Comparison of ENCODE assay signal across 14 cellular contexts in genomic region chr11:130042093-130042591, GRCh38. TPM values are rescaled to one million over a fixed set of nuclear protein-coding genes. Genes with fewer than 3 reads are reported as not detected.
DNase-seq lines count a peak whose midpoint lies in the region; ATAC-seq and TF ChIP-seq lines count a peak whose summit lies in the region.
"Had no signal": no experiment of that assay in that cellular context is flagged by ENCODE, and none has a peak within 500 bp of the region (broad histone marks: within the 10 kb centered on the region; RNA-seq: fewer than 3 reads in every experiment).

No MANE protein-coding gene starts in this region.

- H3K4me3 ChIP-seq in fibroblast of pulmonary artery (replicated peaks; ENCODE audit: low read depth, low read length): no peak overlapping the region
- H3K4me3 ChIP-seq: psoas muscle, SJSA1 had no signal

- TF ChIP-seq CTCF in fibroblast of pulmonary artery (IDR thresholded peaks at IDR 0.05; ENCODE audit: low read length, missing control alignments): no peak

- DNase-seq in 8988T (peak; percentile 66), GM03348 (ENCODE audit: low spot score) (peak; percentile 74), RKO (ENCODE audit: low spot score) (peak; percentile 86), fibroblast of pulmonary artery (ENCODE audit: low read depth) (peak; percentile 97), sciatic nerve (ENCODE audit: low spot score) (no peak), NCI-H1930 (lab: John Stamatoyannopoulos, UW) (no peak)
- no peak for DNase-seq in activated CD8-positive, alpha-beta memory T cell treated with anti-CD3 and anti-CD28 coated beads for 24 hours
- DNase-seq: DND-41; glutamatergic neuron; psoas muscle; stimulated activated naive CD4-positive, alpha-beta T cell treated with Interleukin-2 at 50 U/mL for 16 hours had no signal

- intact Hi-C loops in sciatic nerve (cut with DNase I): no loop called here

- ATAC-seq in HG02885 (IDR thresholded peaks at IDR 0.05; ENCODE audit: poor library complexity, unreplicated experiment) (no peak), sciatic nerve (no peak)
- ATAC-seq: activated T-helper 17 cell treated with anti-CD3 and anti-CD28 coated beads, Interleukin-2, amount 50 U/mL, for 72 hours had no signal

RNA-seq across cellular contexts. Expression of gene APLP2, which starts 27.6 kb away (rescaled TPM):
- total RNA-seq in sciatic nerve: 222 TPM

RNA-seq across cellular contexts. Expression of gene PRDM10, which starts 39.5 kb away (rescaled TPM):
- 12.3 TPM for total RNA-seq in sciatic nerve

Comparison
In these comparisons a context has a peak if more than half of its experiments do, and no peak if none do; other contexts are left out.
1. DNase-seq: peak in 8988T (single experiment), GM03348 (single experiment), RKO (single experiment) and fibroblast of pulmonary artery (single experiment); none in activated CD8-positive, alpha-beta memory T cell treated with anti-CD3 and anti-CD28 coated beads for 24 hours (single experiment), sciatic nerve (single experiment) and NCI-H1930 (0 of 2).